Comparison of ENCODE assay signal across 1 cellular context in the genomic region with DNA sequence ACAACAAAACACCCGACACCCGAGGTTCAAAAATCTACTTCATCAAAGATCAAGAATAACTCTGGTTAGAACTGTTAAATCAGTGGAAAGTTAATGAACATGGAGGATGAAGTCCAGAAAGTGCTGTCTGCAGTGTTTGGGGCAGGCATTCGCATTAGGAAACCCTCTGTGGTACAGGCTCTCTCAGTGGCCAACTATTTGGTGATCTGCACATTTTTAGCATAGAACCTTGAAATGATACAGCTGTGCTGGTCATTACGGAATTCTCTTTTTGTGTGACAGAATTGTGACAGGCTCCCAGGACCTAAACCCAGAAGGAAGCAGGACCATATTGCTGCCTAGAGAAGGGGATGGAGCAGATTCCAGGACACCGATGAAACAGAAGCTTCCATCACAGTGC.
TF ChIP-seq lines count a peak whose summit lies in the region.

No MANE protein-coding gene starts in this region.

TF ChIP-seq in SK-N-SH, 30 proteins besides CTCF, POLR2A, EP300 and RAD21 (continued from another document):
- TF ChIP-seq, protein P1, sequence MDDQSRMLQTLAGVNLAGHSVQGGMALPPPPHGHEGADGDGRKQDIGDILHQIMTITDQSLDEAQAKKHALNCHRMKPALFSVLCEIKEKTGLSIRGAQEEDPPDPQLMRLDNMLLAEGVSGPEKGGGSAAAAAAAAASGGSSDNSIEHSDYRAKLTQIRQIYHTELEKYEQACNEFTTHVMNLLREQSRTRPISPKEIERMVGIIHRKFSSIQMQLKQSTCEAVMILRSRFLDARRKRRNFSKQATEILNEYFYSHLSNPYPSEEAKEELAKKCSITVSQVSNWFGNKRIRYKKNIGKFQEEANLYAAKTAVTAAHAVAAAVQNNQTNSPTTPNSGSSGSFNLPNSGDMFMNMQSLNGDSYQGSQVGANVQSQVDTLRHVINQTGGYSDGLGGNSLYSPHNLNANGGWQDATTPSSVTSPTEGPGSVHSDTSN (IDR thresholded peaks at IDR 0.05), result no peak
- no peak for TF ChIP-seq SMC3 (IDR thresholded peaks at IDR 0.05; ENCODE audit: low read depth, low read length)
- TF ChIP-seq ELF1 (IDR thresholded peaks at IDR 0.05), result no peak
- no peak for TF ChIP-seq NRF1 (IDR thresholded peaks at IDR 0.05; ENCODE audit: low read depth, low read length)
- TF ChIP-seq EZH2phosphoT487 (IDR thresholded peaks at IDR 0.05; ENCODE audit: borderline replicate concordance, low read depth), result no peak
- TF ChIP-seq FOXM1 (IDR thresholded peaks at IDR 0.05; ENCODE audit: low read depth), result no peak
- no peak for TF ChIP-seq GABPA (IDR thresholded peaks at IDR 0.05; ENCODE audit: low read depth)
